9 cellular contexts compared by ENCODE assay signal in genomic region chr4:86359944-86360478, GRCh38. TPM values are rescaled to one million over a fixed set of nuclear protein-coding genes. Genes with fewer than 3 reads are reported as not detected.
DNase-seq lines count a peak whose midpoint lies in the region; ATAC-seq, FAIRE-seq and TF ChIP-seq lines count a peak whose summit lies in the region.
"Had no signal": no experiment of that assay in that cellular context is flagged by ENCODE, and none has a peak within 500 bp of the region (broad histone marks: within the 10 kb centered on the region; RNA-seq: fewer than 3 reads in every experiment).

Gene MAPK10, minus strand, starts transcription at chr4:86360053.

- TF ChIP-seq CTCF in adrenal gland (IDR thresholded peaks at IDR 0.05) (no peak), pancreas (IDR thresholded peaks at IDR 0.05) (no peak), uterus (IDR thresholded peaks at IDR 0.05) (no peak)

- peak within 1 kb of the TSS; percentile 26 for H3K4me3 ChIP-seq in CD8-positive, alpha-beta memory T cell (ENCODE audit: low read length)
- H3K4me3 ChIP-seq in adrenal gland (peak within 1 kb of the TSS in 3 of 4 donors; percentile 7 to 49 (median 17)), pancreas (peak within 1 kb of the TSS in 2 of 4 donors; percentile 10 to 31), uterus (peak within 1 kb of the TSS; percentile 17 to 19)

- H3K27ac Mint-ChIP-seq in CD8-positive, alpha-beta memory T cell = peak within 1 kb of the TSS in 5 of 8 donors; percentile 32 to 80 (median 66)

- intact Hi-C loops in adrenal gland (cut with DNase I) (no loop called here), left ventricle myocardium superior (cut with micrococcal nuclease) (no loop called here), pancreas (cut with DNase I) (no loop called here), uterus (cut with DNase I; ENCODE audit: low total_unique reads) (no loop called here)

- peaks cover 4 to 11% (median 5%) of the 10 kb centered on the region in 3 donors for H3K4me1 Mint-ChIP-seq in CD8-positive, alpha-beta memory T cell

- WGBS in adrenal gland, 4 donors = 4 to 10% (median 9%) methylated on average over 12 of the region's 12 CpGs
- 4% methylated on average over 12 of the region's 12 CpGs for WGBS in pancreas, 2 donors

- no peaks in the 10 kb centered on the region for H3K4me1 ChIP-seq in CD8-positive, alpha-beta memory T cell (ENCODE audit: insufficient read depth, low read length)
- H3K4me1 ChIP-seq in adrenal gland (replicated peaks in 1 of 2) (peaks cover 3 to 15% of the 10 kb centered on the region in 2 donors), pancreas (peaks cover 0 to 2% (median 0%) of the 10 kb centered on the region in 3 donors), uterus (no peaks in the 10 kb centered on the region)

- H3K9me3 Mint-ChIP-seq in CD8-positive, alpha-beta memory T cell = peaks cover 0 to 2% (median 0%) of the 10 kb centered on the region in 5 donors

- H3K4me3 Mint-ChIP-seq in CD8-positive, alpha-beta memory T cell = peak within 1 kb of the TSS; percentile 44 to 81 (median 68)

- ATAC-seq in GM19467 (IDR thresholded peaks at IDR 0.05; ENCODE audit: unreplicated experiment) (peak; percentile 99), HG03571 (IDR thresholded peaks at IDR 0.05; ENCODE audit: unreplicated experiment) (peak; percentile 96), left ventricle myocardium superior (peak; percentile 97), pancreas (peak; percentile 85 to 96 (median 96))
- ATAC-seq: Panc1 had no signal

- peaks cover 0 to 3% of the 10 kb centered on the region in 2 donors for H3K27me3 Mint-ChIP-seq in CD8-positive, alpha-beta memory T cell

- no peak for FAIRE-seq in pancreas (lab: Jason Lieb, UNC)

- CTCF ChIA-PET in CD8-positive, alpha-beta memory T cell (lab: Charles Lee) = no interaction called here

- peak; percentile 59 to 76 for TF ChIP-seq POLR2A in adrenal gland (IDR thresholded peaks at IDR 0.05)
- TF ChIP-seq POLR2A in uterus (IDR thresholded peaks at IDR 0.05) = peak in 1 of 2 donors; percentile 29

- H3K36me3 ChIP-seq in CD8-positive, alpha-beta memory T cell (ENCODE audit: insufficient read depth, low read length) = no peaks in the 10 kb centered on the region
- H3K36me3 ChIP-seq in adrenal gland (replicated peaks in 1 of 2) (no peaks in the 10 kb centered on the region), pancreas (no peaks in the 10 kb centered on the region), uterus (no peaks in the 10 kb centered on the region)

- H3K36me3 Mint-ChIP-seq in CD8-positive, alpha-beta memory T cell = no peaks in the 10 kb centered on the region

- no peak within 1 kb of the TSS for H3K27ac ChIP-seq in CD8-positive, alpha-beta memory T cell (ENCODE audit: low read depth, low read length)
- peak within 1 kb of the TSS in 3 of 5 donors; percentile 48 to 82 (median 76) for H3K27ac ChIP-seq in adrenal gland
- H3K27ac ChIP-seq in pancreas = peak within 1 kb of the TSS in 1 of 4 donors; percentile 22
- H3K27ac ChIP-seq in uterus = no peak within 1 kb of the TSS

- POLR2A ChIA-PET in CD8-positive, alpha-beta memory T cell (lab: Charles Lee) = no interaction called here

- peak in 4 of 5 donors; percentile 2 to 54 (median 46) for DNase-seq in CD8-positive, alpha-beta memory T cell
- DNase-seq in RPMI7951 (ENCODE audit: low read depth) (peak; percentile 70), adrenal gland (peak; percentile 85 to 94 (median 92)), left ventricle myocardium superior (peak; percentile 54), pancreas (peak in 5 of 6 donors; percentile 28 to 61 (median 58)), uterus (peak; percentile 45 to 76)

- no peaks in the 10 kb centered on the region for H3K9me3 ChIP-seq in CD8-positive, alpha-beta memory T cell (ENCODE audit: low read length)
- H3K9me3 ChIP-seq in adrenal gland (replicated peaks in 1 of 3) (no peaks in the 10 kb centered on the region), pancreas (no peaks in the 10 kb centered on the region), uterus (no peaks in the 10 kb centered on the region)

- no peaks in the 10 kb centered on the region for H3K27me3 ChIP-seq in CD8-positive, alpha-beta memory T cell (ENCODE audit: insufficient read depth, low read length, poor library complexity, severe bottlenecking)
- H3K27me3 ChIP-seq in adrenal gland (no peaks in the 10 kb centered on the region), pancreas (no peaks in the 10 kb centered on the region), uterus (no peaks in the 10 kb centered on the region)

RNA-seq across cellular contexts. Expression of gene MAPK10, which starts in this region (rescaled TPM):
- total RNA-seq in CD8-positive, alpha-beta memory T cell = not detected
- polyA plus RNA-seq in CD8-positive, alpha-beta memory T cell = not detected
- 14.5 and 15.0 TPM in 2 replicates for total RNA-seq in RPMI7951 (2014; rRNA removed; shearing (Covaris generic))
- 10 to 100 TPM; 11.6 to 63.5 (median 43.3) TPM for total RNA-seq in adrenal gland
- polyA plus RNA-seq in adrenal gland = 10 to 100 TPM; 25.8 to 43.7 (median 36.0) TPM
- 3.2 TPM for total RNA-seq in left ventricle myocardium superior
- 10 to 100 TPM in 3 of 6 donors, 1 to 10 TPM in 3; 5.1 to 11.6 (median 9.9) TPM for total RNA-seq in pancreas
- 10 to 100 TPM in 1 of 2 donors, 1 to 10 TPM in 1; 6.3 to 20.7 TPM for polyA plus RNA-seq in pancreas
- 100 to 1,000 TPM in 1 of 4 donors, 10 to 100 TPM in 3; 38.2 to 144 (median 73.0) TPM for total RNA-seq in uterus

Comparison
In these comparisons a context has a peak if more than half of its experiments do, and no peak if none do; other contexts are left out.
1. Peak in DNase-seq and H3K4me3 ChIP-seq in CD8-positive, alpha-beta memory T cell; RNA of the gene not detected or under 1 TPM.
2. H3K27ac ChIP-seq: peak in adrenal gland (3 of 5); none in CD8-positive, alpha-beta memory T cell (single experiment) and uterus (0 of 2).
3. Peak in every context shown above with its lines, with median percentiles within 50 percentile points of each other: DNase-seq and ATAC-seq.